Comparison of ENCODE assay signal across 11 cellular contexts in the genomic region with DNA sequence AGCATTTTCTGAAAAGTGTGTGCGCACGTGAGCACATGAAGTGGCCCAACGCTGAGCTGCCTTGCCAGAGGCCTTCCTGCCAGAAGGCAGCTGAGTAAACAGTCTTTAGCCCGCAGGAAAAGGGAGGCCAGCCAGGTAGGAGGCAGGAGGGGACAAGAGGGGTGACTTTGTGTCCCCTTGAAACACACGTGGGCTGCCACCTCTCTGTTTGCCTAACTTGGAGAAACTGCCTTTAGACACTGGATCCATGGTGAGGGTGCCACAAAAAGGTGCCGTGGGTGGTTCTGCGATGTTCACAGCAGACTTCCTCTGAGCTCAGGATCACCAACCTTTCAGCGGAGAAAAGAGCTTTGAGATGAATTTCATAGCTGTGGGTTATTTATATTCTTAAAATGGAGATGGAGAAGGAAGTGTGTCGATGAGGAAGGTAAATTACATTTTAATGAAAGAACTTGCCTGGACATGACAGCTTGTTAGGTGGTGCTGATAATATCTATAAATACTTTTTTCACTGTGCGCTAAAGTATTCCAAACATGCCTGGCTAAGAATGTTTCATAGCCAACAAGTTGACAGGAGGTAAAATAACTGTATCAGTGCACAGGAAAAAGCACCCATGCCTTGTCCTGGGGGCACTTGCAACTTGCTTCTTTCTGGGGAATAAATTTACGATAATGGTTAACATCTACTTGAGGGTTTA. TPM values are rescaled to one million over a fixed set of nuclear protein-coding genes. Genes with fewer than 3 reads are reported as not detected.
DNase-seq lines count a peak whose midpoint lies in the region; ATAC-seq and TF ChIP-seq lines count a peak whose summit lies in the region.
"Had no signal": no experiment of that assay in that cellular context is flagged by ENCODE, and none has a peak within 500 bp of the region (broad histone marks: within the 10 kb centered on the region; RNA-seq: fewer than 3 reads in every experiment).

No MANE protein-coding gene starts in this region.

- TF ChIP-seq CTCF in RWPE2 (IDR thresholded peaks at IDR 0.05; ENCODE audit: poor library complexity, severe bottlenecking) (no peak), left ventricle myocardium inferior (IDR thresholded peaks at IDR 0.05; ENCODE audit: borderline replicate concordance) (no peak), thyroid gland (IDR thresholded peaks at IDR 0.05) (peak in 1 of 6 experiments; percentile 2), uterus (IDR thresholded peaks at IDR 0.05) (no peak)

- H3K27me3 ChIP-seq in RWPE2 (ENCODE audit: insufficient read depth, poor library complexity, severe bottlenecking) = no peaks in the 10 kb centered on the region
- no peaks in the 10 kb centered on the region for H3K27me3 ChIP-seq in left ventricle myocardium inferior (ENCODE audit: low read depth)
- no peaks in the 10 kb centered on the region for H3K27me3 ChIP-seq in thyroid gland
- no peaks in the 10 kb centered on the region for H3K27me3 ChIP-seq in uterus

- intact Hi-C loops in left ventricle myocardium inferior (cut with micrococcal nuclease) (no loop called here), thyroid gland (cut with DNase I) (no loop called here), uterus (cut with DNase I; ENCODE audit: low total_unique reads) (no loop called here)
- intact Hi-C loops in activated CD4-positive, alpha-beta T cell treated with anti-CD3 and anti-CD28 coated beads, Interleukin-2, amount 10 ng/mL, durations not matched to agents 24 days and 14 days (cut with micrococcal nuclease) = no loop called here

- peaks cover 32% of the 10 kb centered on the region for H3K4me1 ChIP-seq in RWPE2 (ENCODE audit: insufficient read depth, poor library complexity, severe bottlenecking)
- H3K4me1 ChIP-seq in left ventricle myocardium inferior = peaks cover 27% of the 10 kb centered on the region
- H3K4me1 ChIP-seq in thyroid gland = peaks cover 22 to 23% of the 10 kb centered on the region in 2 donors
- H3K4me1 ChIP-seq in uterus = no peaks in the 10 kb centered on the region

- no peaks in the 10 kb centered on the region for H3K36me3 Mint-ChIP-seq in activated CD4-positive, alpha-beta T cell treated with anti-CD3 and anti-CD28 coated beads, Interleukin-2, amount 10 ng/mL, durations not matched to agents 24 days and 14 days (ENCODE audit: low read depth)

- H3K27me3 Mint-ChIP-seq in activated CD4-positive, alpha-beta T cell treated with anti-CD3 and anti-CD28 coated beads, Interleukin-2, amount 10 ng/mL, durations not matched to agents 24 days and 14 days = no peaks in the 10 kb centered on the region

- TF ChIP-seq POLR2A in thyroid gland (IDR thresholded peaks at IDR 0.05) (peak in 1 of 2 donors; percentile 7), uterus (IDR thresholded peaks at IDR 0.05) (no peak)

- DNase-seq in NCI-H1105 (lab: John Stamatoyannopoulos, UW) = peak; percentile 84
- no peak for DNase-seq in RWPE2 (ENCODE audit: low spot score)
- peak; percentile 32 for DNase-seq in left ventricle myocardium inferior
- peak; percentile 93 to 95 for DNase-seq in thyroid gland
- DNase-seq in activated CD4-positive, alpha-beta T cell treated with anti-CD3 and anti-CD28 coated beads, Interleukin-2, amount 10 ng/mL, durations not matched to agents 24 days and 14 days = no peak
- no peak for DNase-seq in uterus
- DNase-seq: activated T-cell treated with anti-CD3 and anti-CD28 coated beads, Interleukin-2, amount 50 U/mL, for 4 hours; MM.1S; stimulated activated naive CD4-positive, alpha-beta T cell treated with Interleukin-2 at 50 U/mL for 16 hours had no signal

- no peaks in the 10 kb centered on the region for H3K9me3 Mint-ChIP-seq in activated CD4-positive, alpha-beta T cell treated with anti-CD3 and anti-CD28 coated beads, Interleukin-2, amount 10 ng/mL, durations not matched to agents 24 days and 14 days
- H3K9me3 Mint-ChIP-seq: activated T-cell treated with anti-CD3 and anti-CD28 coated beads, Interleukin-2, amount 50 U/mL, for 4 hours had no signal

- no peak overlapping the region for H3K27ac Mint-ChIP-seq in activated CD4-positive, alpha-beta T cell treated with anti-CD3 and anti-CD28 coated beads, Interleukin-2, amount 10 ng/mL, durations not matched to agents 24 days and 14 days

- peaks cover 9% of the 10 kb centered on the region; the same call in 1 of the 2 replicates for H3K36me3 ChIP-seq in RWPE2 (ENCODE audit: low read depth)
- H3K36me3 ChIP-seq in left ventricle myocardium inferior = no peaks in the 10 kb centered on the region
- H3K36me3 ChIP-seq in thyroid gland = no peaks in the 10 kb centered on the region
- H3K36me3 ChIP-seq in uterus = no peaks in the 10 kb centered on the region

- H3K4me1 Mint-ChIP-seq in activated CD4-positive, alpha-beta T cell treated with anti-CD3 and anti-CD28 coated beads, Interleukin-2, amount 10 ng/mL, durations not matched to agents 24 days and 14 days = no peaks in the 10 kb centered on the region

- H3K27ac ChIP-seq in RWPE2 (ENCODE audit: poor library complexity, severe bottlenecking) (peak overlapping the region; percentile 94), left ventricle myocardium inferior (replicated peaks) (peak overlapping the region; percentile 90), thyroid gland (peak overlapping the region; percentile 40 to 74 (median 73)), uterus (no peak overlapping the region)

- H3K9me3 ChIP-seq in RWPE2 (ENCODE audit: severe bottlenecking) (no peaks in the 10 kb centered on the region), left ventricle myocardium inferior (replicated peaks) (no peaks in the 10 kb centered on the region), thyroid gland (no peaks in the 10 kb centered on the region), uterus (no peaks in the 10 kb centered on the region)

- peak; percentile 91 for ATAC-seq in RWPE2 (ENCODE audit: low read depth)
- ATAC-seq in HG02938 (IDR thresholded peaks at IDR 0.05; ENCODE audit: unreplicated experiment) = no peak
- ATAC-seq: activated T-cell treated with anti-CD3 and anti-CD28 coated beads, Interleukin-2, amount 50 U/mL, for 4 hours had no signal

- H3K4me3 ChIP-seq in RWPE2 (ENCODE audit: severe bottlenecking) = no peak overlapping the region
- H3K4me3 ChIP-seq in left ventricle myocardium inferior = no peak overlapping the region
- no peak overlapping the region for H3K4me3 ChIP-seq in thyroid gland (replicated peaks in 1 of 3)
- no peak overlapping the region for H3K4me3 ChIP-seq in uterus
- H3K4me3 ChIP-seq: skin epidermis had no signal

- H3K4me3 Mint-ChIP-seq in activated CD4-positive, alpha-beta T cell treated with anti-CD3 and anti-CD28 coated beads, Interleukin-2, amount 10 ng/mL, durations not matched to agents 24 days and 14 days = no peak overlapping the region
- H3K4me3 Mint-ChIP-seq: activated T-cell treated with anti-CD3 and anti-CD28 coated beads, Interleukin-2, amount 50 U/mL, for 4 hours had no signal

- 39 to 46% methylated on average over 11 of the region's 11 CpGs for WGBS in thyroid gland, 2 donors

RNA-seq across cellular contexts. Expression of a gene that starts 36.6 kb away (rescaled TPM):
- 52.6 TPM for total RNA-seq in left ventricle myocardium inferior
- total RNA-seq in thyroid gland = 10 to 100 TPM; 12.4 to 19.5 (median 15.6) TPM
- total RNA-seq in activated CD4-positive, alpha-beta T cell treated with anti-CD3 and anti-CD28 coated beads, Interleukin-2, amount 10 ng/mL, durations not matched to agents 24 days and 14 days = 33.9 and 34.8 TPM in 2 replicates
- 10 to 100 TPM in 2 of 4 donors, 1 to 10 TPM in 2; 4.9 to 40.5 (median 18.6) TPM for total RNA-seq in uterus

Comparison
In these comparisons a context has a peak if more than half of its experiments do, and no peak if none do; other contexts are left out.
1. DNase-seq: peak in NCI-H1105 (single experiment), left ventricle myocardium inferior (single experiment) and thyroid gland (2 of 2); none in RWPE2 (single experiment), activated CD4-positive, alpha-beta T cell treated with anti-CD3 and anti-CD28 coated beads, Interleukin-2, amount 10 ng/mL, durations not matched to agents 24 days and 14 days (single experiment) and uterus (0 of 2).
2. H3K27ac ChIP-seq: peak in RWPE2 (single experiment), left ventricle myocardium inferior (single experiment) and thyroid gland (3 of 3); none in uterus (0 of 2).